35 cellular contexts compared by ENCODE assay signal in the genomic region with DNA sequence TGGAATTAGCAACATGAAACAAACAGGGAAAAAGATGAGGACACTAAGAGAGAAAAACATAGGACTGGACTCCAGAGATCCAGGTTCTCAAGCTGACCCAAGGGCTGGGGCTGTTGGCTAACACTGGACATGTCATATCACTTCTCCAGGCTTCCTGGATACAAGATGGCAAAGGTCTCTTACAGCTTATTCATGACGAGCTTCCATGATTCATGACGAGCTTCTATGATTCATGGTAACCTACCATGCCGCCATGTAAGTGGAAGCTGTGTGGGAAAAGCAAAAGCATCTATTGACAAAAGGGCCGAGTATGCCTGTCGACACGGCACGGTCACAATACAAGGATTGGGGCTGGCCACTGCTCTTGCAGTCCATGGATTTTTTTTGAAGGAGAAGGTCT.
"Had no signal": no experiment of that assay in that cellular context is flagged by ENCODE, and none has a peak within 500 bp of the region (broad histone marks: within the 10 kb centered on the region; RNA-seq: fewer than 3 reads in every experiment).

No MANE protein-coding gene starts in this region.

- H3K4me3 Mint-ChIP-seq: activated CD4-positive, alpha-beta memory T cell treated with anti-CD3 and anti-CD28 coated beads for 36 hours; activated CD4-positive, alpha-beta T cell treated with anti-CD3 and anti-CD28 coated beads for 36 hours; activated CD4-positive, alpha-beta T cell treated with anti-CD3 and anti-CD28 coated beads, Interleukin-2, amount 10 ng/mL, durations not matched to agents 24 days and 14 days; activated CD8-positive, alpha-beta memory T cell treated with anti-CD3 and anti-CD28 coated beads, Interleukin-2, amount 10 ng/mL, durations not matched to agents 7 days and 5 days; activated CD8-positive, alpha-beta T cell treated with anti-CD3 and anti-CD28 coated beads, Interleukin-2, amount 10 ng/mL, durations not matched to agents 7 days and 5 days; activated naive CD4-positive, alpha-beta T cell treated with anti-CD3 and anti-CD28 coated beads for 36 hours; activated naive CD4-positive, alpha-beta T cell treated with anti-CD3 and anti-CD28 coated beads, Interleukin-2, amount 50 U/mL, for 24 hours; activated naive CD8-positive, alpha-beta T cell treated with anti-CD3 and anti-CD28 coated beads for 36 hours; activated naive CD8-positive, alpha-beta T cell treated with anti-CD3 and anti-CD28 coated beads, Interleukin-2, amount 50 U/mL, for 24 hours; activated T-helper 1 cell treated with anti-CD3 and anti-CD28 coated beads, Interleukin-12 subunit alpha, Interleukin-12 subunit beta, Interleukin-2, Interleukin-4 antibody, amounts not matched to agents 30 ng/mL and 10 ng/mL and 1 ng/mL, durations not matched to agents 14 hours and 24 hours and 36 hours; dendritic cell treated with granulocyte-macrophage colony-stimulating factor and Interleukin-4, amounts not matched to agents 40 ng/mL and 50 ng/mL, for 4 days; endodermal cell had no signal

- DNase-seq: activated CD4-positive, alpha-beta memory T cell treated with anti-CD3 and anti-CD28 coated beads for 36 hours; activated CD4-positive, alpha-beta T cell treated with anti-CD3 and anti-CD28 coated beads for 36 hours; activated CD4-positive, alpha-beta T cell treated with anti-CD3 and anti-CD28 coated beads, Interleukin-2, amount 10 ng/mL, durations not matched to agents 24 days and 14 days; activated CD4-positive, CD25-positive, alpha-beta regulatory T cell; activated CD4-positive, CD25-positive, alpha-beta regulatory T cell treated with anti-CD3 and anti-CD28 coated beads, Interleukin-2, amount 50 U/mL, for 72 hours; activated CD8-positive, alpha-beta memory T cell treated with anti-CD3 and anti-CD28 coated beads, Interleukin-2, amount 10 ng/mL, durations not matched to agents 7 days and 5 days; activated CD8-positive, alpha-beta memory T cell treated with anti-CD3 and anti-CD28 coated beads, Interleukin-2, amount 50 U/mL, for 4 hours; activated CD8-positive, alpha-beta T cell treated with anti-CD3 and anti-CD28 coated beads, Interleukin-2, amount 10 ng/mL, durations not matched to agents 7 days and 5 days; activated effector memory CD4-positive, alpha-beta T cell treated with anti-CD3 and anti-CD28 coated beads, Interleukin-2, amount 50 U/mL, for 16 hours; activated naive CD4-positive, alpha-beta T cell treated with anti-CD3 and anti-CD28 coated beads for 36 hours; activated naive CD8-positive, alpha-beta T cell treated with anti-CD3 and anti-CD28 coated beads for 36 hours; activated naive CD8-positive, alpha-beta T cell treated with anti-CD3 and anti-CD28 coated beads, Interleukin-2, amount 50 U/mL, for 24 hours; activated T-cell treated with anti-CD3 and anti-CD28 coated beads, Interleukin-2, amount 50 U/mL, for 1 hour; activated T-cell treated with anti-CD3 and anti-CD28 coated beads, Interleukin-2, amount 50 U/mL, for 48 hours; adrenal gland; amygdala; aorta; body of pancreas; central memory CD4-positive, alpha-beta T cell; cerebellar nuclear complex; colonic mucosa; dorsolateral prefrontal cortex; effector memory CD4-positive, alpha-beta T cell; endodermal cell; erythroblast; foreskin melanocyte; glutamatergic neuron; heart left ventricle; T-helper 2 cell had no signal

- H3K9me3 ChIP-seq: adrenal gland, body of pancreas, colonic mucosa, esophagus muscularis mucosa, heart left ventricle had no signal

- H3K27me3 ChIP-seq: adrenal gland, body of pancreas, cardiac muscle cell, colonic mucosa, dorsolateral prefrontal cortex, esophagus muscularis mucosa, heart left ventricle had no signal

- H3K27ac ChIP-seq: adrenal gland, body of pancreas, cardiac muscle cell, colonic mucosa, dorsolateral prefrontal cortex, esophagus muscularis mucosa, heart left ventricle had no signal

- H3K9me3 Mint-ChIP-seq: activated CD4-positive, alpha-beta memory T cell treated with anti-CD3 and anti-CD28 coated beads for 36 hours; activated naive CD4-positive, alpha-beta T cell treated with anti-CD3 and anti-CD28 coated beads for 36 hours; activated naive CD4-positive, alpha-beta T cell treated with anti-CD3 and anti-CD28 coated beads, Interleukin-2, amount 50 U/mL, for 24 hours; activated naive CD8-positive, alpha-beta T cell treated with anti-CD3 and anti-CD28 coated beads for 36 hours; activated T-helper 1 cell treated with anti-CD3 and anti-CD28 coated beads, Interleukin-12 subunit alpha, Interleukin-12 subunit beta, Interleukin-2, Interleukin-4 antibody, amounts not matched to agents 30 ng/mL and 10 ng/mL and 1 ng/mL, durations not matched to agents 14 hours and 24 hours and 36 hours; activated T-helper 2 cell treated with anti-CD3 and anti-CD28 coated beads, Interferon-gamma antibody, Interleukin-2, Interleukin-4, amounts not matched to agents 10 μg/mL and 5 μg/mL and 100 μg/mL, durations not matched to agents 14 hours and 24 hours and 36 hours had no signal

- H3K27ac Mint-ChIP-seq: activated CD4-positive, alpha-beta memory T cell treated with anti-CD3 and anti-CD28 coated beads for 36 hours; activated CD4-positive, alpha-beta T cell treated with anti-CD3 and anti-CD28 coated beads for 36 hours; activated CD4-positive, alpha-beta T cell treated with anti-CD3 and anti-CD28 coated beads, Interleukin-2, amount 10 ng/mL, durations not matched to agents 24 days and 14 days; activated CD8-positive, alpha-beta memory T cell treated with anti-CD3 and anti-CD28 coated beads, Interleukin-2, amount 10 ng/mL, durations not matched to agents 7 days and 5 days; activated CD8-positive, alpha-beta T cell treated with anti-CD3 and anti-CD28 coated beads, Interleukin-2, amount 10 ng/mL, durations not matched to agents 7 days and 5 days; activated naive CD4-positive, alpha-beta T cell treated with anti-CD3 and anti-CD28 coated beads for 36 hours; activated naive CD4-positive, alpha-beta T cell treated with anti-CD3 and anti-CD28 coated beads, Interleukin-2, amount 50 U/mL, for 24 hours; activated naive CD8-positive, alpha-beta T cell treated with anti-CD3 and anti-CD28 coated beads for 36 hours; activated naive CD8-positive, alpha-beta T cell treated with anti-CD3 and anti-CD28 coated beads, Interleukin-2, amount 50 U/mL, for 24 hours; activated T-helper 1 cell treated with anti-CD3 and anti-CD28 coated beads, Interleukin-12 subunit alpha, Interleukin-12 subunit beta, Interleukin-2, Interleukin-4 antibody, amounts not matched to agents 30 ng/mL and 10 ng/mL and 1 ng/mL, durations not matched to agents 14 hours and 24 hours and 36 hours; activated T-helper 2 cell treated with anti-CD3 and anti-CD28 coated beads, Interferon-gamma antibody, Interleukin-2, Interleukin-4, amounts not matched to agents 10 μg/mL and 5 μg/mL and 100 μg/mL, durations not matched to agents 14 hours and 24 hours and 36 hours; dendritic cell treated with granulocyte-macrophage colony-stimulating factor and Interleukin-4, amounts not matched to agents 40 ng/mL and 50 ng/mL, for 4 days; endodermal cell had no signal

- ATAC-seq: activated CD4-positive, alpha-beta T cell treated with anti-CD3 and anti-CD28 coated beads for 36 hours; activated CD8-positive, alpha-beta memory T cell treated with anti-CD3 and anti-CD28 coated beads, Interleukin-2, amount 10 ng/mL, durations not matched to agents 7 days and 5 days; activated CD8-positive, alpha-beta T cell treated with anti-CD3 and anti-CD28 coated beads, Interleukin-2, amount 10 ng/mL, durations not matched to agents 7 days and 5 days; activated naive CD8-positive, alpha-beta T cell treated with anti-CD3 and anti-CD28 coated beads, Interleukin-2, amount 50 U/mL, for 24 hours; body of pancreas; heart left ventricle had no signal

- H3K4me1 ChIP-seq: adrenal gland, body of pancreas, colonic mucosa, heart left ventricle had no signal

- H3K4me1 Mint-ChIP-seq: activated CD4-positive, alpha-beta T cell treated with anti-CD3 and anti-CD28 coated beads for 36 hours had no signal

- H3K36me3 Mint-ChIP-seq: activated CD4-positive, alpha-beta memory T cell treated with anti-CD3 and anti-CD28 coated beads for 36 hours; activated CD8-positive, alpha-beta memory T cell treated with anti-CD3 and anti-CD28 coated beads, Interleukin-2, amount 10 ng/mL, durations not matched to agents 7 days and 5 days; activated naive CD4-positive, alpha-beta T cell treated with anti-CD3 and anti-CD28 coated beads, Interleukin-2, amount 50 U/mL, for 24 hours; activated naive CD8-positive, alpha-beta T cell treated with anti-CD3 and anti-CD28 coated beads for 36 hours had no signal

- H3K27me3 Mint-ChIP-seq: activated CD4-positive, alpha-beta memory T cell treated with anti-CD3 and anti-CD28 coated beads for 36 hours; activated CD4-positive, alpha-beta T cell treated with anti-CD3 and anti-CD28 coated beads for 36 hours; activated naive CD4-positive, alpha-beta T cell treated with anti-CD3 and anti-CD28 coated beads, Interleukin-2, amount 50 U/mL, for 24 hours; activated naive CD8-positive, alpha-beta T cell treated with anti-CD3 and anti-CD28 coated beads for 36 hours; activated naive CD8-positive, alpha-beta T cell treated with anti-CD3 and anti-CD28 coated beads, Interleukin-2, amount 50 U/mL, for 24 hours had no signal

- H3K4me3 ChIP-seq: adrenal gland, body of pancreas, cardiac muscle cell, colonic mucosa, dorsolateral prefrontal cortex, esophagus muscularis mucosa, heart left ventricle had no signal

- H3K36me3 ChIP-seq: adrenal gland, colonic mucosa, esophagus muscularis mucosa had no signal
